21 cellular contexts compared by ENCODE assay signal in the genomic region with DNA sequence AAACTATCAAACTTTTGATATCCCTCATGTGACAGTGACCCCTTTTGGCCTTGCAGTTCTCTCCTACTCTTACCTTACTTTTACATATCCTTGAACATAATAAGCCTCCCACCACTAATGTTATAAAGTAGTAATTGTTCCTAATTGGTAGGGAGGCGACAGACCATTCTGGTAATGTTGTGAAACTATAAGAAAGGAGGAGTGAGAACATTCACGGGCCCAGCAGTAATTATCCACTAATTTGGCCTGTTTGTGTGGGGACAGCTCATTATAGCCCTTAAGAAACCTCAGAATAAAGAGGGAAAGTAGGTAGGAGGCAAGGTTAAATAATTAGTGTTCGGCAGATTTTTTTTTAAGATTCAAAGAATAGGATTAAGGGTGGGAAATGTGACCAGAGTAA.
DNase-seq lines count a peak whose midpoint lies in the region; ATAC-seq and TF ChIP-seq lines count a peak whose summit lies in the region.
"Had no signal": no experiment of that assay in that cellular context is flagged by ENCODE, and none has a peak within 500 bp of the region (broad histone marks: within the 10 kb centered on the region; RNA-seq: fewer than 3 reads in every experiment).

No MANE protein-coding gene starts in this region.

- no peak for ATAC-seq in GM18858 (IDR thresholded peaks at IDR 0.05; ENCODE audit: unreplicated experiment)
- no peak for ATAC-seq in HG03025 (IDR thresholded peaks at IDR 0.05; ENCODE audit: low FRiP score, unreplicated experiment)
- ATAC-seq: A549 had no signal

- no peaks in the 10 kb centered on the region for H3K4me1 Mint-ChIP-seq in nephron
- H3K4me1 Mint-ChIP-seq: CD14-positive monocyte; CD8-positive, alpha-beta memory T cell had no signal

- peaks cover 10% of the 10 kb centered on the region for H3K9me3 Mint-ChIP-seq in nephron

- no peaks in the 10 kb centered on the region for H3K36me3 Mint-ChIP-seq in nephron (ENCODE audit: low read depth)
- H3K36me3 Mint-ChIP-seq: CD14-positive monocyte; CD8-positive, alpha-beta memory T cell had no signal

- H3K27me3 Mint-ChIP-seq in nephron (ENCODE audit: low read depth), result no peaks in the 10 kb centered on the region
- H3K27me3 Mint-ChIP-seq: CD4-positive, alpha-beta T cell; CD8-positive, alpha-beta memory T cell had no signal

- peak overlapping the region in 2 of 3 experiments; percentile 66 to 72 for H3K27ac Mint-ChIP-seq in nephron
- H3K27ac Mint-ChIP-seq: CD14-positive monocyte; CD4-positive, alpha-beta T cell; CD8-positive, alpha-beta memory T cell had no signal

- no peak overlapping the region for H3K4me3 Mint-ChIP-seq in nephron
- H3K4me3 Mint-ChIP-seq: CD14-positive monocyte; CD4-positive, alpha-beta T cell; CD8-positive, alpha-beta memory T cell had no signal

- no peak for TF ChIP-seq CTCF in nephron (IDR thresholded peaks at IDR 0.05; ENCODE audit: unreplicated experiment in 3 of 3)

- DNase-seq in COR-L47 (lab: John Stamatoyannopoulos, UW) (peak; percentile 28), NCI-H69 (lab: John Stamatoyannopoulos, UW) (peak; percentile 76), NOMO-1 treated with dmso at 0.1 percent for 144 hours (lab: John Stamatoyannopoulos, UW; ENCODE audit: unreplicated experiment) (no peak)
- DNase-seq: 8988T; ACHN; AML-193; BE2C; Calu3; CD4-positive, alpha-beta T cell; CD8-positive, alpha-beta memory T cell; DMS53; DMS79 treated with DMSO at 0.1 percent for 48 hours; GF-D8; GM23248; H7; HCEC 1CT had no signal
